23 cellular contexts compared by ENCODE assay signal in the genomic region with DNA sequence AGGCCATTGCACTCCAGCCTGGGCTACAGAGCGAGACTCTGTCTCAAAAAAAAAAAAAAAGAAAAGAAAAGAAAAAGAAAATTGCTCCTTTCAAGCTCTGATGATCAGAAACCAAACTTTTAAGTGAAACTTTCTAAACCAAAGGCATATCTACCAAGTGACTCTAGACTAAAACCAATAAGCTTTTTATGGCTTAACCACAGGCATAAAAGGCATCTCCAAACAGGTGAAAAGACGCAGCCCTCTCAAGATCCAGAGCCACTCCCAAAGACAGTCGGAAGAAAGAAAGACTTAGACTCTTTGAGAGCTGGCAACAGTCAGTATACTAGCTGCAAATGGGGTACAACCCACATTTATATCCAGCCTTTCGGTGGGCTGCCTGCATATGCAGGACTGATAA.
"Had no signal": no experiment of that assay in that cellular context is flagged by ENCODE, and none has a peak within 500 bp of the region (broad histone marks: within the 10 kb centered on the region; RNA-seq: fewer than 3 reads in every experiment).

No MANE protein-coding gene starts in this region.

- FAIRE-seq: TTC549 had no signal

- DNase-seq: activated CD4-positive, alpha-beta memory T cell treated with anti-CD3 and anti-CD28 coated beads for 36 hours; activated CD4-positive, alpha-beta T cell treated with anti-CD3 and anti-CD28 coated beads, Interleukin-2, amount 10 ng/mL, durations not matched to agents 7 days and 5 days; activated CD4-positive, CD25-positive, alpha-beta regulatory T cell; activated CD8-positive, alpha-beta memory T cell treated with anti-CD3 and anti-CD28 coated beads for 24 hours; activated effector memory CD4-positive, alpha-beta T cell treated with anti-CD3 and anti-CD28 coated beads, Interleukin-2, amount 50 U/mL, for 16 hours; activated naive CD4-positive, alpha-beta T cell treated with Interleukin-2 at 50 U/mL for 16 hours; activated naive CD8-positive, alpha-beta T cell treated with anti-CD3 and anti-CD28 coated beads, Interleukin-2, amount 50 U/mL, for 24 hours; activated T-cell treated with anti-CD3 and anti-CD28 coated beads, Interleukin-2, amount 50 U/mL, for 4 hours; amygdala; Karpas-422; NCI-H1105 treated with DMSO at 0.1 percent for 48 hours; NCI-H1436 treated with DMSO at 0.1 percent for 48 hours; NCI-H187; NCI-H2081 treated with DMSO at 0.1 percent for 48 hours; NCI-H2171 treated with DMSO at 0.1 percent for 48 hours; NCI-H226; NCI-H526 treated with DMSO at 0.1 percent for 48 hours; NCI-H82; SIG-M5; T-helper 17 cell; T-helper 9 cell had no signal

- ATAC-seq: activated naive CD4-positive, alpha-beta T cell treated with anti-CD3 and anti-CD28 coated beads, Interleukin-2, amount 50 U/mL, for 72 hours; activated naive CD8-positive, alpha-beta T cell treated with anti-CD3 and anti-CD28 coated beads, Interleukin-2, amount 50 U/mL, for 24 hours; activated T-cell treated with anti-CD3 and anti-CD28 coated beads, Interleukin-2, amount 50 U/mL, for 4 hours; T-helper 17 cell had no signal
